In genomic region chr2:37570773-37571570, GRCh38 we compare ENCODE assay signal across 1 cellular context.
TF ChIP-seq lines count a peak whose summit lies in the region.

No MANE protein-coding gene starts in this region.

TF ChIP-seq in SK-N-SH, 30 proteins besides CTCF, POLR2A, EP300 and RAD21 (continued from another document):
- no peak for TF ChIP-seq CHD2 (IDR thresholded peaks at IDR 0.05; ENCODE audit: low read length, partially characterized antibody)
- TF ChIP-seq JUND (IDR thresholded peaks at IDR 0.05): peak; percentile 58
- peak; percentile 40; the same call in 1 of the 2 replicates for TF ChIP-seq YY1 (IDR thresholded peaks at IDR 0.05; ENCODE audit: low read depth)
- 0 out of 2 replicates have a peak, but pooled peaks have one; percentile 24 for TF ChIP-seq TEAD4 (IDR thresholded peaks at IDR 0.05; ENCODE audit: borderline replicate concordance, insufficient read depth)
- TF ChIP-seq SIN3A (IDR thresholded peaks at IDR 0.05; ENCODE audit: borderline replicate concordance, low read depth, low read length): peak; percentile 44; the same call in 1 of the 2 replicates
- no peak for TF ChIP-seq ZBTB33 (IDR thresholded peaks at IDR 0.05; ENCODE audit: borderline replicate concordance, low read depth)
- TF ChIP-seq MEF2A (IDR thresholded peaks at IDR 0.05; ENCODE audit: borderline replicate concordance, low read depth): no peak
- TF ChIP-seq EZH2phosphoT487 (IDR thresholded peaks at IDR 0.05; ENCODE audit: borderline replicate concordance, low read depth): no peak
- TF ChIP-seq TCF12 (IDR thresholded peaks at IDR 0.05): peak; percentile 94
- TF ChIP-seq MXI1 (IDR thresholded peaks at IDR 0.05; ENCODE audit: low read depth, low read length): peak; percentile 83
- TF ChIP-seq IRF3 (IDR thresholded peaks at IDR 0.05; ENCODE audit: low read depth, low read length): no peak
